In genomic region chr10:77069020-77069419, GRCh38 we compare ENCODE assay signal across 19 cellular contexts.
A peak's percentile ranks its signal among the peaks of the same experiment; 100 is the strongest.
DNase-seq lines count a peak whose midpoint lies in the region; FAIRE-seq and TF ChIP-seq lines count a peak whose summit lies in the region.
"Had no signal": no experiment of that assay in that cellular context is flagged by ENCODE, and none has a peak within 500 bp of the region (broad histone marks: within the 10 kb centered on the region; RNA-seq: fewer than 3 reads in every experiment).

No MANE protein-coding gene starts in this region.

- WGBS in stomach, 5 donors = 64 to 88% (median 86%) methylated on average over 2 of the region's 2 CpGs

- no peak for TF ChIP-seq POLR2A in stomach (IDR thresholded peaks at IDR 0.05)

- no peaks in the 10 kb centered on the region for H3K4me1 Mint-ChIP-seq in progenitor cell of endocrine pancreas (ENCODE audit: low read depth)
- H3K4me1 Mint-ChIP-seq: B cell; CD4-positive, CD25-positive, alpha-beta regulatory T cell had no signal

- H3K4me3 ChIP-seq in stomach = no peak overlapping the region
- H3K4me3 ChIP-seq: K562, PC-9 had no signal

- no peaks in the 10 kb centered on the region for H3K9me3 ChIP-seq in stomach

- no peak overlapping the region for H3K4me3 Mint-ChIP-seq in progenitor cell of endocrine pancreas (ENCODE audit: low read depth)
- H3K4me3 Mint-ChIP-seq: B cell; CD4-positive, CD25-positive, alpha-beta regulatory T cell had no signal

- H3K27me3 Mint-ChIP-seq in progenitor cell of endocrine pancreas = peaks cover 6% of the 10 kb centered on the region
- H3K27me3 Mint-ChIP-seq: B cell had no signal

- H3K36me3 Mint-ChIP-seq in progenitor cell of endocrine pancreas (ENCODE audit: insufficient read depth) = no peaks in the 10 kb centered on the region
- H3K36me3 Mint-ChIP-seq: CD4-positive, CD25-positive, alpha-beta regulatory T cell had no signal

- intact Hi-C loops in head of caudate nucleus (cut with DNase I) (no loop called here), stomach (cut with DNase I; ENCODE audit: low total_unique reads) (no loop called here)

- no peak for TF ChIP-seq CTCF in D721Med (IDR thresholded peaks at IDR 0.05; ENCODE audit: insufficient read depth, missing control alignments)
- no peak for TF ChIP-seq CTCF in stomach (IDR thresholded peaks at IDR 0.05)
- no peak for TF ChIP-seq CTCF in progenitor cell of endocrine pancreas (IDR thresholded peaks at IDR 0.05; ENCODE audit: unreplicated experiment)

- TF ChIP-seq EP300 in stomach (IDR thresholded peaks at IDR 0.05) = peak; percentile 57

- H3K9me3 Mint-ChIP-seq in progenitor cell of endocrine pancreas (ENCODE audit: low read depth) = no peaks in the 10 kb centered on the region

- H3K36me3 ChIP-seq in stomach = peaks cover 0 to 10% (median 4%) of the 10 kb centered on the region in 4 donors

- DNase-seq in D721Med (ENCODE audit: insufficient read length, low spot score) (no peak), amniotic epithelial cell (ENCODE audit: low read depth) (peak; percentile 21), head of caudate nucleus (peak in 27 of 42 donors; percentile 11 to 73 (median 39)), stomach (no peak), progenitor cell of endocrine pancreas (ENCODE audit: low spot score, unreplicated experiment) (no peak), DMS 273 (lab: John Stamatoyannopoulos, UW; ENCODE audit: unreplicated experiment) (no peak)
- DNase-seq in activated CD4-positive, alpha-beta T cell treated with anti-CD3 and anti-CD28 coated beads for 48 hours = no peak
- DNase-seq: CD4-positive, CD25-positive, alpha-beta regulatory T cell; NCI-H1105 treated with DMSO at 0.1 percent for 48 hours; NCI-H1694; NCI-H2081 treated with DMSO at 0.1 percent for 48 hours; NCI-H2227 treated with DMSO at 0.1 percent for 48 hours; NCI-H510A treated with DMSO at 0.1 percent for 48 hours; PC-9 had no signal

- peak overlapping the region in 1 of 5 donors; percentile 77 for H3K27ac ChIP-seq in stomach
- H3K27ac ChIP-seq: PC-9 had no signal

- H3K27me3 ChIP-seq in stomach = no peaks in the 10 kb centered on the region

- no peak overlapping the region for H3K27ac Mint-ChIP-seq in progenitor cell of endocrine pancreas
- H3K27ac Mint-ChIP-seq: B cell; CD4-positive, CD25-positive, alpha-beta regulatory T cell had no signal

- H3K4me1 ChIP-seq in stomach = peaks cover 0 to 27% (median 0%) of the 10 kb centered on the region in 4 donors

- FAIRE-seq in D721Med (lab: Jason Lieb, UNC) = peak; percentile 32
- FAIRE-seq: GM12891, GM18507, H1, K562 had no signal

Comparison
In these comparisons a context has a peak if more than half of its experiments do, and no peak if none do; other contexts are left out.
1. DNase-seq: peak in amniotic epithelial cell (single experiment) and head of caudate nucleus (27 of 42); none in D721Med (single experiment), stomach (single experiment), activated CD4-positive, alpha-beta T cell treated with anti-CD3 and anti-CD28 coated beads for 48 hours (single experiment), progenitor cell of endocrine pancreas (single experiment) and DMS 273 (single experiment).